8 cellular contexts compared by ENCODE assay signal in the genomic region with DNA sequence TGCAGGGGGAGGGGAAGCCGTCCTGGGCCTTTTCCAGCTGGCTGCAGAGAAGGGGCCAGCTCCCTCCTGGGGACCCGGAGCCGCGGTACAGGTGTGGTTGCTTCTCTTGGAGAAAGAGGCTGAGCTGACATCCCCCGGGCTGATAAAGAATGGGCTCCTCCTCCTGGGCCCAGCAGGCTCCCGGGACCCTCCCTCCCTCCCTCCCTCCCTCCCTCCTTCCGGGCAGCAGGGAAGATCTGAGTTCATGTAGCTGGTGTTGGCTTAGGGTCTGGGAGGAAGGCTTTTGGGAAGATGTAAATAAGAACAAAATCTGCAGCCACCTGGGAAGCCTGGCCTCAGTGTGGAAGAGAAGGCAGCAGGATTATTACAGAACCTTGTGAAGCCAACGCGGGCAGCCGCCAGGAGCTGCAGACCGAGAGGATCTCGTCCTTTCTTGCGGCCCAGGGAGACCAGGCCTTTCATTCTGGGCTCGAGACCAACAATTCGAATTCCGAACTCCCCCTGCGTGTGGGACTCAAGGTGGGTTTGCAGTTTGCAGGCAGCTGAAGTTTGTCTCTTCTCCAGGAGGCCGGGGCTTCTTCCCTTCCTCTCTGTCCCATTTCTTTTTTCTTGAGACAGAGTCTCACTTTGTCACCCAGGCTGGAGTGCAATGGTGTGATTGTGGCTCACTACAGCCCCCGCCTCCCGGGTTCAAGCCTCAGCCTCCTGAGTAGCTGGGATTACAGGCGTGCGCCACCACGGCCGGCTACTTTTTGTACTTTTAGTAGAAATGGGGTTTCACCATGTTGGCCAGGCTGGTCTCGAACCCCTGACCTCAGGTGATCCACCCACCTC. TPM values are rescaled to one million over a fixed set of nuclear protein-coding genes. Genes with fewer than 3 reads are reported as not detected.
DNase-seq lines count a peak whose midpoint lies in the region; ATAC-seq and TF ChIP-seq lines count a peak whose summit lies in the region.

A gene with protein sequence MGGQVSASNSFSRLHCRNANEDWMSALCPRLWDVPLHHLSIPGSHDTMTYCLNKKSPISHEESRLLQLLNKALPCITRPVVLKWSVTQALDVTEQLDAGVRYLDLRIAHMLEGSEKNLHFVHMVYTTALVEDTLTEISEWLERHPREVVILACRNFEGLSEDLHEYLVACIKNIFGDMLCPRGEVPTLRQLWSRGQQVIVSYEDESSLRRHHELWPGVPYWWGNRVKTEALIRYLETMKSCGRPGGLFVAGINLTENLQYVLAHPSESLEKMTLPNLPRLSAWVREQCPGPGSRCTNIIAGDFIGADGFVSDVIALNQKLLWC (plus strand): TSS at position 216 of the 834 bp plus-strand sequence. CDS start 2,807 bp downstream, outside the sequence.

- H3K27me3 ChIP-seq in aorta (ENCODE audit: control insufficient read depth in 1 of 2, insufficient read depth in 2 of 2, low read length in 1 of 2): no peaks in the 10 kb centered on the region

- peaks cover 6% of the 10 kb centered on the region for H3K27me3 Mint-ChIP-seq in memory B cell

- peak within 1 kb of the TSS; percentile 46 for H3K4me3 Mint-ChIP-seq in memory B cell

- H3K9me3 ChIP-seq in aorta (ENCODE audit: control insufficient read depth, low read length): no peaks in the 10 kb centered on the region

- peaks cover 2% of the 10 kb centered on the region for H3K36me3 Mint-ChIP-seq in memory B cell

- peak; percentile 38 for DNase-seq in NAMALWA (ENCODE audit: low spot score)
- DNase-seq in ecto neural progenitor cell (ENCODE audit: low spot score): peak; percentile 87
- DNase-seq in memory B cell (ENCODE audit: low spot score in 2 of 2): no peak
- peak; percentile 46 to 68 for DNase-seq in aorta
- DNase-seq in DMS53 (lab: John Stamatoyannopoulos, UW): no peak
- no peak for DNase-seq in RKO (ENCODE audit: low spot score)

- no peaks in the 10 kb centered on the region for H3K9me3 Mint-ChIP-seq in memory B cell

- intact Hi-C loops in aorta (cut with DNase I): loop anchor here in 1 of 2 donors (5.0 kb wide), 1 partner anchor 36 kb away; a partner anchor contains a TSS

- H3K27ac ChIP-seq in aorta (ENCODE audit: low read depth in 1 of 2, low read length in 2 of 2): no peak within 1 kb of the TSS

- no peak for ATAC-seq in memory B cell (ENCODE audit: low read depth)
- ATAC-seq in aorta (ENCODE audit: low FRiP score): no peak
- no peak for ATAC-seq in GM21367 (IDR thresholded peaks at IDR 0.05; ENCODE audit: unreplicated experiment)

- no peak within 1 kb of the TSS for H3K27ac Mint-ChIP-seq in memory B cell

- H3K4me1 Mint-ChIP-seq in memory B cell: peaks cover 10% of the 10 kb centered on the region

- peak within 1 kb of the TSS; percentile 58 for H3K4me3 ChIP-seq in GM12875 (ENCODE audit: low read depth, low read length)
- no peak within 1 kb of the TSS for H3K4me3 ChIP-seq in aorta (ENCODE audit: low read length in 2 of 2)

- 29 to 37% methylated on average over 24 to 25 of the region's 25 CpGs for WGBS in aorta, 2 donors

- H3K36me3 ChIP-seq in aorta (ENCODE audit: control insufficient read depth in 1 of 2, insufficient read depth in 2 of 2, low read length in 1 of 2): no peaks in the 10 kb centered on the region

- no peaks in the 10 kb centered on the region for H3K4me1 ChIP-seq in aorta (ENCODE audit: control insufficient read depth in 1 of 2, insufficient read depth in 2 of 2, low read length in 2 of 2)

- no peak for TF ChIP-seq CTCF in GM12875 (IDR thresholded peaks at IDR 0.05; ENCODE audit: borderline replicate concordance, insufficient read depth, low read depth, low read length)

RNA-seq across cellular contexts. Expression of the gene that starts here (rescaled TPM):
- total RNA-seq in aorta: 1 to 10 TPM; 3.7 to 9.7 TPM
- 10 to 100 TPM in 1 of 2 donors, 1 to 10 TPM in 1; 1.3 to 16.3 TPM for polyA plus RNA-seq in aorta

Comparison
In these comparisons a context has a peak if more than half of its experiments do, and no peak if none do; other contexts are left out.
1. DNase-seq: peak in NAMALWA (single experiment), ecto neural progenitor cell (single experiment) and aorta (2 of 2); none in memory B cell (0 of 2), DMS53 (single experiment) and RKO (single experiment).